ENCODE assay signal across 1 cellular context in the genomic region with DNA sequence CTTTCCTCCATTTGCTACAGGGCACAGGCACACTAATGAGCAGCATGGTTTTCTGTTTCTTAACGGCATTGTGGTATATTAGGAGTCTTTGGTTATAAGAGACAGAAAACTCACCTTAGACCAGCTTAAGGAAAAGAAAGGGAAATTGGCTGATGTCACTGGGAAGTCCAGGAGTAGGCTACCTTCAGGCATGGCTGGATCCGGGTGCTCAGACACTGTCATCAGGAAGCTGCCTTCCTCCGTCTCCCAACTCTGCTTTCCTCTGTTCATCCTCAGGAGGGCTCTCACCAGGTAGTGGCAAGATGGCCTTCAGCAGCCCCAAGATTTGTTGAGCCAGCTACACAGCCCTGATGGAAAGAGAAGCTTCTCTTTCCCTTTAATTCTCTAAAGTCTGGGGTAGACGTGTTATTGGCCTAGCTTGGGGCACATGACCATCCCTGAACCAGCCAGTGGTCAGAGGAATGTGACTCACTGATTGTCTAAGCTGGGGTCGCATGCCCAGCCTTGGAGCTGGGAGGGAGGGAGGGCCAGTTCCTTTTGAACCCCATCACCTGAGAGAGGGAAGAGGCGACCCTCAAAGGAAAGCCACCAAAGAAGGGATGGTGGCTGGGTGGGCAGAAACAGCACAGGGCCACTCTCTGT.
A peak's percentile ranks its signal among the peaks of the same experiment; 100 is the strongest.
TF ChIP-seq lines count a peak whose summit lies in the region.

No MANE protein-coding gene starts in this region.

TF ChIP-seq in IMR-90, 13 proteins besides CTCF, POLR2A, EP300 and RAD21:
- no peak for TF ChIP-seq ELK1 (IDR thresholded peaks at IDR 0.05; ENCODE audit: borderline replicate concordance, low read depth, low read length)
- TF ChIP-seq, protein P1, sequence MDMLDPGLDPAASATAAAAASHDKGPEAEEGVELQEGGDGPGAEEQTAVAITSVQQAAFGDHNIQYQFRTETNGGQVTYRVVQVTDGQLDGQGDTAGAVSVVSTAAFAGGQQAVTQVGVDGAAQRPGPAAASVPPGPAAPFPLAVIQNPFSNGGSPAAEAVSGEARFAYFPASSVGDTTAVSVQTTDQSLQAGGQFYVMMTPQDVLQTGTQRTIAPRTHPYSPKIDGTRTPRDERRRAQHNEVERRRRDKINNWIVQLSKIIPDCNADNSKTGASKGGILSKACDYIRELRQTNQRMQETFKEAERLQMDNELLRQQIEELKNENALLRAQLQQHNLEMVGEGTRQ (IDR thresholded peaks at IDR 0.05; ENCODE audit: low read depth, low read length), result peak; percentile 77
